In the genomic region with DNA sequence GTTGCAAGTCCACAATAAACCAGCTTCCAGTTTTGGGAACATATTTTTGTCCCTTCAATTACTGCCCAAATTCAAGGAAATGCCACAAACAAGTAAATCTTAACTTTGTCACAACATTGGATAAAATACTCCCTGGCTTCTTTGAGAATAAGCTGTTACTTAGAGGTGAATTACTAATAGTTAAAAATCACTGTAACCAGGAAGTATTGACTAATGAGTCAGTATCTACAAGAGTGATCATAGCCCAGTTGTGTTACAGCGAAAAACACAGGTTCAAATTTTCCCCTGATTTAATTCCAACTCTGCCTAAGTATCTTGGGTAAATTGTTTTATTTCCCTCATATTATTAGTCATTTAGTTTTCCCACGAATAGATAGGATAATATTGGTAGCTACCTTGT, we compare ENCODE assay signal across 23 cellular contexts.
"Had no signal": no experiment of that assay in that cellular context is flagged by ENCODE, and none has a peak within 500 bp of the region (broad histone marks: within the 10 kb centered on the region; RNA-seq: fewer than 3 reads in every experiment).

No MANE protein-coding gene starts in this region.

- FAIRE-seq: HepG2, RCC 7860 had no signal

- DNase-seq: IMR-90, Karpas-422, KG1, MG63, NCI-H1092, NCI-H1105 treated with DMSO at 0.1 percent for 48 hours, NCI-H1417 treated with DMSO at 0.1 percent for 48 hours, NCI-H146, NCI-H1694 treated with DMSO at 0.1 percent for 48 hours, NCI-H1930, NCI-H2081, NCI-H2107, NCI-H2227 treated with DMSO at 0.1 percent for 48 hours, NCI-H524, NCI-H526 treated with DMSO at 0.1 percent for 48 hours, NCI-H748 treated with DMSO at 0.1 percent for 48 hours, Right ventricle myocardium superior, RPMI8226, SIG-M5 had no signal

- H3K36me3 ChIP-seq: MG63, SJSA1 had no signal

- H3K4me3 ChIP-seq: MG63, SJSA1, SK-N-MC had no signal

- ATAC-seq: HepG2 had no signal

- H3K27me3 ChIP-seq: MG63, SJSA1 had no signal

- H3K9me3 ChIP-seq: MG63, SJSA1 had no signal
